Comparison of ENCODE assay signal across 8 cellular contexts in the genomic region with DNA sequence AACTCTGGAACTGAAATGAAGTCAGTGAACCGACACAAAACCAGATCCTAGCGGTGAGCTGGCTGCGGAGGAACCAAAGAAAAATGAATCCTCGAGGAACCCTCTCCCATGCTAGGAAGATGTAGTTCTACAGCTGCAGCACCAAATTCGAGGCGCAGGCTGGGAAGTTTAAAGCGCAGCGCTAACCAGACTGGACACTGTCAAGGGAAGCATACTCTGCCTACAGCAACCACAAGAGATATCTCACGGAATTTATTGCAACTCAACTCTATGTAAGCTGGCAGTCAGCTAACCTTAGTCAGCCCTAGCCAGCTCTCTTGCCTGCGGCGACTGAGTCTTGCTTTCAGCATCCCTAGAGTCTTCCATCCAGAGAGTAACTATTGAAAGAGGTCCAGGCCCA. TPM values are rescaled to one million over a fixed set of nuclear protein-coding genes. Genes with fewer than 3 reads are reported as not detected.
A peak's percentile ranks its signal among the peaks of the same experiment; 100 is the strongest.
DNase-seq lines count a peak whose midpoint lies in the region; ATAC-seq, FAIRE-seq and TF ChIP-seq lines count a peak whose summit lies in the region.
"Had no signal": no experiment of that assay in that cellular context is flagged by ENCODE, and none has a peak within 500 bp of the region (broad histone marks: within the 10 kb centered on the region; RNA-seq: fewer than 3 reads in every experiment).

No MANE protein-coding gene starts in this region.

- H3K4me1 ChIP-seq in MM.1S (ENCODE audit: low read length) (no peaks in the 10 kb centered on the region), stomach (peaks cover 14 to 46% (median 38%) of the 10 kb centered on the region in 4 donors)

- H3K4me2 ChIP-seq in MM.1S (ENCODE audit: low read depth, low read length), result peak overlapping the region; percentile 66; the same call in 1 of the 2 replicates

- H3K27ac ChIP-seq in MM.1S (ENCODE audit: low read length) (no peak overlapping the region), stomach (no peak overlapping the region)

- no peak for FAIRE-seq in bronchial epithelial cell (lab: Jason Lieb, UNC)

- WGBS in stomach, 5 donors, result 40 to 58% (median 48%) methylated on average over 11 of the region's 11 CpGs

- no peak for TF ChIP-seq POLR2A in stomach (IDR thresholded peaks at IDR 0.05)

- H3K9me3 ChIP-seq in MM.1S (replicated peaks; ENCODE audit: insufficient read depth, low read length), result no peaks in the 10 kb centered on the region
- H3K9me3 ChIP-seq in stomach, result no peaks in the 10 kb centered on the region

- TF ChIP-seq EP300 in stomach (IDR thresholded peaks at IDR 0.05), result no peak

- H3K9me2 ChIP-seq in MM.1S (replicated peaks; ENCODE audit: insufficient read depth, low read length), result no peaks in the 10 kb centered on the region

- no peaks in the 10 kb centered on the region for H4K20me1 ChIP-seq in MM.1S (ENCODE audit: insufficient read depth, low read length)

- H3K36me3 ChIP-seq in MM.1S (replicated peaks; ENCODE audit: insufficient read depth, low read length), result no peaks in the 10 kb centered on the region
- H3K36me3 ChIP-seq in bronchial epithelial cell (ENCODE audit: control insufficient read depth, insufficient read depth, low read length), result no peaks in the 10 kb centered on the region
- no peaks in the 10 kb centered on the region for H3K36me3 ChIP-seq in stomach

- H3K27me3 ChIP-seq in MM.1S (replicated peaks; ENCODE audit: insufficient read depth, low read length) (no peaks in the 10 kb centered on the region), bronchial epithelial cell (ENCODE audit: control insufficient read depth, insufficient read depth, low read length) (peaks cover 13% of the 10 kb centered on the region), stomach (peaks cover 3 to 38% (median 26%) of the 10 kb centered on the region in 3 donors)

- H3K79me2 ChIP-seq in MM.1S (ENCODE audit: low read length), result no peaks in the 10 kb centered on the region

- H3F3A ChIP-seq in MM.1S (ENCODE audit: insufficient read depth, low read length), result no peaks in the 10 kb centered on the region

- no peak for TF ChIP-seq CTCF in MM.1S (IDR thresholded peaks at IDR 0.05; ENCODE audit: low read length)
- no peak for TF ChIP-seq CTCF in bronchial epithelial cell (IDR thresholded peaks at IDR 0.05; ENCODE audit: insufficient read depth, low read length, severe bottlenecking)
- TF ChIP-seq CTCF in stomach (IDR thresholded peaks at IDR 0.05), result no peak

- H3K9ac ChIP-seq in MM.1S (ENCODE audit: low read length), result no peak overlapping the region

- ATAC-seq in GM18867 (IDR thresholded peaks at IDR 0.05; ENCODE audit: unreplicated experiment), result no peak
- ATAC-seq in GM21390 (IDR thresholded peaks at IDR 0.05; ENCODE audit: unreplicated experiment), result no peak

- intact Hi-C loops in stomach (cut with DNase I; ENCODE audit: low total_unique reads), result no loop called here

- DNase-seq in MM.1S (no peak), bronchial epithelial cell (ENCODE audit: low read depth) (no peak), kidney tubule cell (ENCODE audit: low spot score) (peak; percentile 43), stomach (no peak), NCI-H526 (lab: John Stamatoyannopoulos, UW) (no peak)
- DNase-seq: NK-92 treated with Interleukin-12 subunit alpha and Interleukin-12 subunit beta, amount 100 ng/mL, for 24 hours had no signal

- H2AFZ ChIP-seq in MM.1S (ENCODE audit: low read length), result peak overlapping the region; percentile 82

- peak overlapping the region; percentile 67 for H3K4me3 ChIP-seq in MM.1S (ENCODE audit: low read length)
- H3K4me3 ChIP-seq in bronchial epithelial cell (ENCODE audit: low read depth, low read length), result peak overlapping the region; percentile 50
- peak overlapping the region; percentile 40 to 60 (median 56) for H3K4me3 ChIP-seq in stomach

RNA-seq across cellular contexts. Expression of a gene that starts 3.7 kb away (rescaled TPM):
- under 0.01 and 0.26 TPM in 2 replicates for total RNA-seq in bronchial epithelial cell
- 1 to 10 TPM in 3 of 5 donors, not detected in 2; 2.3 to 3.5 (median 3.3) TPM for total RNA-seq in stomach
- under 1 TPM in 2 of 3 donors, not detected in 1; 0.10 to 0.31 TPM for polyA plus RNA-seq in stomach
